ENCODE assay signal across 10 cellular contexts in genomic region chr3:100893590-100893989, GRCh38.
A peak's percentile ranks its signal among the peaks of the same experiment; 100 is the strongest.
DNase-seq lines count a peak whose midpoint lies in the region; ATAC-seq, FAIRE-seq and TF ChIP-seq lines count a peak whose summit lies in the region.
"Had no signal": no experiment of that assay in that cellular context is flagged by ENCODE, and none has a peak within 500 bp of the region (broad histone marks: within the 10 kb centered on the region; RNA-seq: fewer than 3 reads in every experiment).

No MANE protein-coding gene starts in this region.

- no peak overlapping the region for H2BK15ac ChIP-seq in neuronal stem cell (ENCODE audit: low read length)

- H3K36me3 ChIP-seq in neuronal stem cell (replicated peaks in 1 of 2; ENCODE audit: control insufficient read depth in 2 of 2, insufficient read depth in 2 of 2, low read length in 2 of 2): no peaks in the 10 kb centered on the region

- no peak overlapping the region for H3K4ac ChIP-seq in neuronal stem cell (ENCODE audit: low read length)

- no peak overlapping the region for H2BK5ac ChIP-seq in neuronal stem cell (ENCODE audit: low read length)

- H3K4me2 ChIP-seq in neuronal stem cell (ENCODE audit: insufficient read depth, low read length, poor library complexity, severe bottlenecking): no peak overlapping the region
- H3K4me2 ChIP-seq: KMS-11 had no signal

- no peak overlapping the region for H3K18ac ChIP-seq in neuronal stem cell (ENCODE audit: low read length)

- H2AK5ac ChIP-seq in neuronal stem cell (ENCODE audit: low read depth, low read length): no peak overlapping the region

- FAIRE-seq in D721Med (lab: Jason Lieb, UNC): no peak

- TF ChIP-seq POLR2A in NB4 (IDR thresholded peaks at IDR 0.05; ENCODE audit: extremely low read depth, insufficient read length): no peak

- H3K9ac ChIP-seq in neuronal stem cell (ENCODE audit: low read depth, low read length, poor library complexity): no peak overlapping the region
- H3K9ac ChIP-seq: KMS-11 had no signal

- peaks cover 0 to 3% (median 0%) of the 10 kb centered on the region in 3 experiments for H3K27me3 ChIP-seq in neuronal stem cell (ENCODE audit: control insufficient read depth in 3 of 3, insufficient read depth in 3 of 3, low read depth in 1 of 3, low read length in 3 of 3)

- H3K4me1 ChIP-seq in neuronal stem cell (ENCODE audit: control insufficient read depth in 2 of 2, insufficient read depth in 1 of 2, low read depth in 1 of 2, low read length in 2 of 2): no peaks in the 10 kb centered on the region

- H3K27ac ChIP-seq in neuronal stem cell (replicated peaks; ENCODE audit: low read length): no peak overlapping the region
- H3K27ac ChIP-seq: KMS-11 had no signal

- TF ChIP-seq CTCF in D721Med (IDR thresholded peaks at IDR 0.05; ENCODE audit: insufficient read depth, missing control alignments): peak; percentile 68
- TF ChIP-seq CTCF in NB4 (IDR thresholded peaks at IDR 0.05; ENCODE audit: low read depth, low read length): peak; percentile 9
- peak; percentile 95 for TF ChIP-seq CTCF in epithelial cell of proximal tubule (conservative IDR thresholded peaks at IDR 0.05; ENCODE audit: low read depth, low read length)

- no peak for DNase-seq in D721Med (ENCODE audit: insufficient read length, low spot score)
- no peak for DNase-seq in NB4 (ENCODE audit: low read depth)
- DNase-seq in epithelial cell of proximal tubule (ENCODE audit: low read depth): no peak
- DNase-seq in neuronal stem cell (ENCODE audit: low spot score): peak; percentile 3
- no peak for DNase-seq in DMS79 treated with DMSO at 0.1 percent for 48 hours (lab: John Stamatoyannopoulos, UW)
- DNase-seq in activated naive CD4-positive, alpha-beta T cell treated with Interleukin-2 at 50 U/mL for 16 hours: no peak
- DNase-seq: activated CD4-positive, alpha-beta T cell treated with anti-CD3 and anti-CD28 coated beads for 48 hours had no signal

- H3K23ac ChIP-seq in neuronal stem cell (ENCODE audit: low read depth, low read length, poor library complexity): no peak overlapping the region

- no peak overlapping the region for H2BK120ac ChIP-seq in neuronal stem cell (ENCODE audit: low read depth, low read length)

- H4K8ac ChIP-seq in neuronal stem cell (ENCODE audit: low read depth, low read length): no peak overlapping the region

- no peaks in the 10 kb centered on the region for H3K79me1 ChIP-seq in neuronal stem cell (ENCODE audit: low read depth, low read length)

- ATAC-seq in GM18868 (IDR thresholded peaks at IDR 0.05; ENCODE audit: unreplicated experiment) (no peak), HG02642 (IDR thresholded peaks at IDR 0.05; ENCODE audit: poor library complexity, unreplicated experiment) (no peak)

- no peak overlapping the region for H2BK12ac ChIP-seq in neuronal stem cell (ENCODE audit: low read length)

- WGBS in neuronal stem cell (ENCODE audit: extremely low coverage in 2 of 2, insufficient read length in 2 of 2, insufficient replicate concordance in 1 of 2), 2 donors: no CpG with 5 or more reads among the region's 1 CpG

- no peak overlapping the region for H2AFZ ChIP-seq in neuronal stem cell (ENCODE audit: low read length)

- H3K14ac ChIP-seq in neuronal stem cell (ENCODE audit: low read length): no peak overlapping the region

- no peak overlapping the region for H4K91ac ChIP-seq in neuronal stem cell (ENCODE audit: low read depth, low read length, poor library complexity)

- H3K9me3 ChIP-seq in neuronal stem cell (replicated peaks in 1 of 2; ENCODE audit: control insufficient read depth in 2 of 2, insufficient read depth in 1 of 2, low read depth in 1 of 2, low read length in 2 of 2): no peaks in the 10 kb centered on the region

- H3K4me3 ChIP-seq in NB4 (ENCODE audit: low read depth, low read length) (no peak overlapping the region), epithelial cell of proximal tubule (ENCODE audit: low read depth, low read length) (no peak overlapping the region), neuronal stem cell (ENCODE audit: low read length in 2 of 2) (no peak overlapping the region)

Comparison
In these comparisons a context has a peak if more than half of its experiments do, and no peak if none do; other contexts are left out.
1. CTCF ChIP-seq: peak in every context shown above with its lines; median percentile 95 in epithelial cell of proximal tubule; 68 in D721Med; 9 in NB4.